In the genomic region with DNA sequence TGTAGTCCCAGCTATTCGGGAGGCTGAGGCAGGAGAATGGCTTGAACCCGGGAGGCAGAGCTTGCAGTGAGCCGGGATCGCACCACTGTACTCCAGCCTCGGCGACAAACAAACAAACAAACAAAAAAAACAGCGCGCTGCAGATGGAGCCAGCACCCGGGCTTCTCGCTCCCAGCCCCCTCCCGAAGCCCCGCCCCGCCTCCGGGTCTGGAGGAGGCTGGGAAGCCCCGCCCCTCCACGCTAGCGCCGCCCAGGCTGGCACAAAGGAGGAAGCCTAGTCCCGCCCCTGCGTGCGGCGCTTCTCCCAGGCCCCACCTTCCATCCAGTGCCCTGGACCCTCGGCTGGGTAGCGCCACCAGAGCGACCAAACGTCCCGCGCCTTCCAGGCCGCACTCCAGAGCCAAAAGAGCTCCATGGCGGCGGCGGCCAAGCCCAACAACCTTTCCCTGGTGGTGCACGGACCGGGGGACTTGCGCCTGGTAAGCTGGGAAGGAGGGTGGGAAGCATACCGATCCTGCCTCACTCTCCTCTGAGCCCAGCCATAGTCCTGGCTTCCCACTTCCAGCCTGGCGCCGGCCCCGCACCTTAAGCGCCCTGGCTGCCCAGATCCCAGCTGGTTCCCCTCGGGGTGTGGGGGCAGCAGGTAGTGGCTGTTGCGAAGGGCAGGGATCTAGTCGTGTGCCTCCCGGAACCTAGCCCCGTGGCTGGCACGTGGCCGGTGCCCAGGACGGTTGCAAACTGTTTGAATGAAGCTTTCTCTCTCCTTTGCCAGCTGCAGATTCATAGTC, we compare ENCODE assay signal across 8 cellular contexts. TPM values are rescaled to one million over a fixed set of nuclear protein-coding genes. Genes with fewer than 3 reads are reported as not detected.
A peak's percentile ranks its signal among the peaks of the same experiment; 100 is the strongest.
DNase-seq lines count a peak whose midpoint lies in the region; ATAC-seq lines count a peak whose summit lies in the region.

A gene (plus strand): TSS at position 325 of the 788 bp plus-strand sequence. CDS start 89 bp downstream, at position 414.

- no peaks in the 10 kb centered on the region for H3K27me3 ChIP-seq in CD8-positive, alpha-beta memory T cell (ENCODE audit: insufficient read depth, low read length, poor library complexity, severe bottlenecking)
- no peaks in the 10 kb centered on the region for H3K27me3 ChIP-seq in effector memory CD4-positive, alpha-beta T cell (replicated peaks; ENCODE audit: control insufficient read depth, insufficient read depth, low read length, poor library complexity, severe bottlenecking)

- peaks cover 10 to 22% of the 10 kb centered on the region in 2 donors for H3K27me3 Mint-ChIP-seq in CD8-positive, alpha-beta memory T cell
- H3K27me3 Mint-ChIP-seq in memory B cell: peaks cover 8% of the 10 kb centered on the region

- no peaks in the 10 kb centered on the region for H3K36me3 Mint-ChIP-seq in CD8-positive, alpha-beta memory T cell
- H3K36me3 Mint-ChIP-seq in memory B cell: no peaks in the 10 kb centered on the region

- H3K4me1 Mint-ChIP-seq in CD8-positive, alpha-beta memory T cell: peaks cover 10 to 24% (median 17%) of the 10 kb centered on the region in 3 donors
- H3K4me1 Mint-ChIP-seq in memory B cell: peaks cover 20% of the 10 kb centered on the region

- H3K9me3 ChIP-seq in CD8-positive, alpha-beta memory T cell (ENCODE audit: low read length): no peaks in the 10 kb centered on the region
- no peaks in the 10 kb centered on the region for H3K9me3 ChIP-seq in effector memory CD4-positive, alpha-beta T cell (ENCODE audit: control insufficient read depth, low read length)

- peak; percentile 80 to 91 (median 89) for DNase-seq in CD8-positive, alpha-beta memory T cell
- DNase-seq in HPDE6-E6E7 (ENCODE audit: extremely low spot score): peak; percentile 88
- DNase-seq in NK-92 (lab: John Stamatoyannopoulos, UW; ENCODE audit: unreplicated experiment): peak; percentile 20
- peak; percentile 77 to 85 (median 78) for DNase-seq in effector memory CD4-positive, alpha-beta T cell
- DNase-seq in memory B cell (ENCODE audit: low spot score in 2 of 2): peak; percentile 83 to 84
- DNase-seq in stimulated activated CD8-positive, alpha-beta memory T cell treated with anti-CD3 and anti-CD28 coated beads, Interleukin-12 subunit alpha, Interleukin-12 subunit beta, amount 100 ng/mL, for 1 hour (ENCODE audit: low read depth): peak; percentile 82

- CTCF ChIA-PET in CD8-positive, alpha-beta memory T cell (lab: Charles Lee): interaction anchor here (0.5 to 3.7 kb wide), 5 partner anchors 13 to 445 kb away, joined by 3 to 13 read pairs (median 3); no protein-coding TSS in a partner anchor
- CTCF ChIA-PET in activated CD8-positive, alpha-beta memory T cell treated with anti-CD3 and anti-CD28 coated beads for 36 hours (lab: Charles Lee): interaction anchor here (0.8 to 1.3 kb wide), 2 partner anchors 15 to 145 kb away, joined by 3 to 4 read pairs; no protein-coding TSS in a partner anchor

- peak; percentile 97 for ATAC-seq in GM19463 (IDR thresholded peaks at IDR 0.05; ENCODE audit: unreplicated experiment)
- ATAC-seq in memory B cell (ENCODE audit: low read depth): peak; percentile 96

- peak within 1 kb of the TSS in 7 of 8 donors; percentile 9 to 88 (median 76) for H3K27ac Mint-ChIP-seq in CD8-positive, alpha-beta memory T cell
- H3K27ac Mint-ChIP-seq in memory B cell: peak within 1 kb of the TSS; percentile 28

- no peaks in the 10 kb centered on the region for H3K9me3 Mint-ChIP-seq in CD8-positive, alpha-beta memory T cell
- no peaks in the 10 kb centered on the region for H3K9me3 Mint-ChIP-seq in memory B cell

- peaks cover 15% of the 10 kb centered on the region for H3K4me1 ChIP-seq in CD8-positive, alpha-beta memory T cell (ENCODE audit: insufficient read depth, low read length)
- peaks cover 11% of the 10 kb centered on the region for H3K4me1 ChIP-seq in effector memory CD4-positive, alpha-beta T cell (ENCODE audit: control insufficient read depth, insufficient read depth, low read length, poor library complexity, severe bottlenecking)

- POLR2A ChIA-PET in CD8-positive, alpha-beta memory T cell (lab: Charles Lee): interaction anchor here (0.6 to 1.0 kb wide), 3 partner anchors 285 to 1090 kb away, joined by 3 to 8 read pairs (median 4); a partner anchor contains a TSS
- POLR2A ChIA-PET in activated CD8-positive, alpha-beta memory T cell treated with anti-CD3 and anti-CD28 coated beads for 36 hours (lab: Charles Lee): no interaction called here

- no peaks in the 10 kb centered on the region for H3K36me3 ChIP-seq in CD8-positive, alpha-beta memory T cell (ENCODE audit: insufficient read depth, low read length)
- no peaks in the 10 kb centered on the region for H3K36me3 ChIP-seq in effector memory CD4-positive, alpha-beta T cell (ENCODE audit: control insufficient read depth, insufficient read depth, low read length)

- H3K27ac ChIP-seq in CD8-positive, alpha-beta memory T cell (ENCODE audit: low read depth, low read length): peak within 1 kb of the TSS; percentile 57
- H3K27ac ChIP-seq in effector memory CD4-positive, alpha-beta T cell (ENCODE audit: insufficient read depth, low read length, poor library complexity, severe bottlenecking): peak within 1 kb of the TSS; percentile 53

- H3K4me3 Mint-ChIP-seq in CD8-positive, alpha-beta memory T cell: peak within 1 kb of the TSS; percentile 86 to 97 (median 88)
- peak within 1 kb of the TSS; percentile 89 for H3K4me3 Mint-ChIP-seq in memory B cell

- peak within 1 kb of the TSS; percentile 77 for H3K4me3 ChIP-seq in CD8-positive, alpha-beta memory T cell (ENCODE audit: low read length)
- H3K4me3 ChIP-seq in effector memory CD4-positive, alpha-beta T cell (ENCODE audit: insufficient read depth, low read depth, low read length, poor library complexity, severe bottlenecking): peak within 1 kb of the TSS; percentile 81

RNA-seq across cellular contexts. Expression of the gene that starts here (rescaled TPM):
- 10 to 100 TPM; 23.0 to 23.1 TPM for total RNA-seq in CD8-positive, alpha-beta memory T cell
- polyA plus RNA-seq in CD8-positive, alpha-beta memory T cell: 7.8 TPM
- 10 to 100 TPM; 29.9 to 30.5 TPM for total RNA-seq in activated CD8-positive, alpha-beta memory T cell treated with anti-CD3 and anti-CD28 coated beads for 36 hours

Comparison
In these comparisons a context has a peak if more than half of its experiments do, and no peak if none do; other contexts are left out.
1. Peak in every context shown above with its lines: DNase-seq, ATAC-seq, H3K4me3 ChIP-seq and H3K27ac ChIP-seq.
2. DNase-seq: peak in every context shown above with its lines; median percentile 89 in CD8-positive, alpha-beta memory T cell; 88 in HPDE6-E6E7; 84 in memory B cell; 82 in stimulated activated CD8-positive, alpha-beta memory T cell treated with anti-CD3 and anti-CD28 coated beads, Interleukin-12 subunit alpha, Interleukin-12 subunit beta, amount 100 ng/mL, for 1 hour; 78 in effector memory CD4-positive, alpha-beta T cell; 20 in NK-92.